17 cellular contexts compared by ENCODE assay signal in the genomic region with DNA sequence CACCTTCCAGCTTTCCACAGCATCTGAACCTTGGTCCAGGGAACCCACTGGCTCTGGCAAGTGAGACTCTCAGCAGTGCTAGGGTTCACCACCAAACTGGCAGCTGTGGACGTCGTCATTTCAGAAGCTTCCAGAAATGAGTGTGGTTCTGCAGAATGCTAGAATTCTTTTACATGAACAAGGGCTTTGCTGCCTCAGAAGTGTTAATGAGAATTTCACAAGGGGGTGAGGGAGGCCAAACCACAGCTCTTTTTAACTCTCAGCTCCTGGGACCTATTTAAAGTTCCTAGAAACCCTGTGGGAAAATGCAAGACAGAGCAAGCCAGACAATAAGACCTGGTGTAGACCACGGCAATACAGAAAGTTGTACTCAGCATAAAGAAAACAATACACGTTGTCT.
A peak's percentile ranks its signal among the peaks of the same experiment; 100 is the strongest.
DNase-seq lines count a peak whose midpoint lies in the region; ATAC-seq and TF ChIP-seq lines count a peak whose summit lies in the region.
"Had no signal": no experiment of that assay in that cellular context is flagged by ENCODE, and none has a peak within 500 bp of the region (broad histone marks: within the 10 kb centered on the region; RNA-seq: fewer than 3 reads in every experiment).

No MANE protein-coding gene starts in this region.

- intact Hi-C loops in sciatic nerve (cut with DNase I): no loop called here
- intact Hi-C loops in body of pancreas (cut with DNase I): no loop called here

- H3K9me3 ChIP-seq in body of pancreas: no peaks in the 10 kb centered on the region
- H3K9me3 ChIP-seq: adrenal gland, neutrophil had no signal

- TF ChIP-seq POLR2A in body of pancreas (IDR thresholded peaks at IDR 0.05): no peak

- H3K36me3 ChIP-seq in body of pancreas (replicated peaks in 1 of 2; ENCODE audit: insufficient read depth in 1 of 2, low read depth in 2 of 2): no peaks in the 10 kb centered on the region
- H3K36me3 ChIP-seq: adrenal gland, neutrophil had no signal

- DNase-seq in choroid plexus epithelial cell (ENCODE audit: low read depth) (peak; percentile 71), sciatic nerve (ENCODE audit: low spot score) (no peak), body of pancreas (no peak), NCI-H748 (lab: John Stamatoyannopoulos, UW; ENCODE audit: unreplicated experiment) (no peak)
- DNase-seq in stimulated activated CD8-positive, alpha-beta memory T cell treated with anti-CD3 and anti-CD28 coated beads, Interleukin-4, amount 100 ng/mL, for 48 hours: no peak
- DNase-seq: activated CD4-positive, alpha-beta T cell treated with anti-CD3 and anti-CD28 coated beads, Interleukin-2, amount 10 ng/mL, durations not matched to agents 7 days and 5 days; adrenal gland; CD8-positive, alpha-beta memory T cell; Kasumi-1; NCI-H1930; SIG-M5; small intestine had no signal

- no peaks in the 10 kb centered on the region for H3K27me3 ChIP-seq in body of pancreas
- H3K27me3 ChIP-seq: adrenal gland, neutrophil had no signal

- ATAC-seq in GM19043 (IDR thresholded peaks at IDR 0.05; ENCODE audit: low read depth, unreplicated experiment): peak; percentile 58
- ATAC-seq in HG02973 (IDR thresholded peaks at IDR 0.05; ENCODE audit: unreplicated experiment): peak; percentile 58
- ATAC-seq in sciatic nerve: peak; percentile 15
- ATAC-seq in body of pancreas: no peak
- ATAC-seq: esophagus mucosa had no signal

- 52 to 56% methylated on average over 4 of the region's 4 CpGs for WGBS in body of pancreas, 2 donors

- no peaks in the 10 kb centered on the region for H3K4me1 ChIP-seq in body of pancreas

- H3K4me3 ChIP-seq in choroid plexus epithelial cell (ENCODE audit: low read depth, low read length) (no peak overlapping the region), body of pancreas (no peak overlapping the region)
- H3K4me3 ChIP-seq: adrenal gland, coronary artery had no signal

- TF ChIP-seq CTCF in choroid plexus epithelial cell (conservative IDR thresholded peaks at IDR 0.05; ENCODE audit: low read depth, low read length) (no peak), body of pancreas (IDR thresholded peaks at IDR 0.05) (no peak)

- H3K27ac ChIP-seq in body of pancreas: no peak overlapping the region
- H3K27ac ChIP-seq: adrenal gland, coronary artery, neutrophil had no signal
